ENCODE assay signal across 11 cellular contexts in the genomic region with DNA sequence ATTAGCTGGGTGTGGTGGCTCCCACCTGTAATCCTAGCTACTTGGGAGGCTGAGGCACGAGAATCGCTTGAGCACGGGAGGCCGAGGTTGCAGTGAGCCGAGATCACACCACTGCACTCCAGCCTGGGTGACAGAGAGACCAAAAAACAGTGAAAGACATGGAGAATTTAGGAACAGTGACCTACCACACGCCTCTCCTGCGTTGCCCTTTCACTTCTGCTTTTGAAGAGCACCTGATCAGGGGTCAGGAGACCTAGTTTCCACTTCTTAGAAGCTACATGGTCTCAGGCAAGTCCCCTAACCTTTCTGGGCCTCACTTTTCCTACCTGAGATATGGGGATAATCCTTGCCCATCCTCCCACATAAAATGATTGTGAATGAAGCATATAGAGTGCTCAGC.
A peak's percentile ranks its signal among the peaks of the same experiment; 100 is the strongest.
DNase-seq lines count a peak whose midpoint lies in the region; ATAC-seq lines count a peak whose summit lies in the region.
"Had no signal": no experiment of that assay in that cellular context is flagged by ENCODE, and none has a peak within 500 bp of the region (broad histone marks: within the 10 kb centered on the region; RNA-seq: fewer than 3 reads in every experiment).

No MANE protein-coding gene starts in this region.

- DNase-seq in germinal center (ENCODE audit: low spot score) (peak; percentile 70), SIG-M5 (lab: John Stamatoyannopoulos, UW) (no peak)
- DNase-seq in activated CD4-positive, alpha-beta T cell treated with anti-CD3 and anti-CD28 coated beads for 1 hour, result no peak
- DNase-seq: activated CD8-positive, alpha-beta memory T cell treated with anti-CD3 and anti-CD28 coated beads, Interleukin-2, amount 50 U/mL, for 48 hours; GF-D8; nucleus accumbens had no signal

- ATAC-seq in GM18519 (IDR thresholded peaks at IDR 0.05; ENCODE audit: low FRiP score, unreplicated experiment), result peak; percentile 68
- peak; percentile 62 for ATAC-seq in GM21528 (IDR thresholded peaks at IDR 0.05; ENCODE audit: low FRiP score, unreplicated experiment)
- ATAC-seq in HG03342 (IDR thresholded peaks at IDR 0.05; ENCODE audit: unreplicated experiment), result peak; percentile 88
- no peak for ATAC-seq in GM18511 (IDR thresholded peaks at IDR 0.05; ENCODE audit: unreplicated experiment)
- no peak for ATAC-seq in GM18870 (IDR thresholded peaks at IDR 0.05; ENCODE audit: unreplicated experiment)

Comparison
In these comparisons a context has a peak if more than half of its experiments do, and no peak if none do; other contexts are left out.
1. ATAC-seq: peak in GM18519 (single experiment), GM21528 (single experiment) and HG03342 (single experiment); none in GM18511 (single experiment) and GM18870 (single experiment).